ENCODE assay signal across 17 cellular contexts in the genomic region with DNA sequence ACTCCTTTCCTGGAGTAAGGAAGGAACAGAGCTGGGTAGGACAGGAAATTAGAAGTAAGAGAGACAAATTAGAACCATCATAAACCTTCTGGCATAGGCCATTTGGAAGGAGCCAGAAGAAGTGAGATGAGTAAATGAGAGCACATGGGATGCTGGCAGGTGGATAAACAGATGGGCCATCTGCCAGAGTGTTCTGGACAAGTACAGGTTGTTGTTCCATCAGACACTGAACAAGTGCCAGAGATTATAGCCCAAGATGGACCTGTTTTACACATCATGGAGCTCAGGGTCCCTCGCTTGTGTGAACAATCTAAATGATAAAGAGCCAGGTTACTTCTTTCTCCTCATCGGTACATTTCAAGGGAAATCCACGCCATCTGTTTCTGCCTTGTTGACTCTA.
DNase-seq lines count a peak whose midpoint lies in the region; ATAC-seq and TF ChIP-seq lines count a peak whose summit lies in the region.
"Had no signal": no experiment of that assay in that cellular context is flagged by ENCODE, and none has a peak within 500 bp of the region (broad histone marks: within the 10 kb centered on the region; RNA-seq: fewer than 3 reads in every experiment).

No MANE protein-coding gene starts in this region.

- WGBS in esophagus squamous epithelium, 2 donors, result 77 to 91% methylated on average over 3 of the region's 3 CpGs

- ATAC-seq in GM19463 (IDR thresholded peaks at IDR 0.05; ENCODE audit: unreplicated experiment), result no peak
- ATAC-seq: GM12878, Panc1, T-cell had no signal

- no peak for TF ChIP-seq POLR2A in esophagus squamous epithelium (IDR thresholded peaks at IDR 0.05)

- no peaks in the 10 kb centered on the region for H3K27me3 ChIP-seq in esophagus squamous epithelium

- no peaks in the 10 kb centered on the region for H3K9me3 ChIP-seq in esophagus squamous epithelium
- H3K9me3 ChIP-seq: Caco-2 had no signal

- intact Hi-C loops in esophagus squamous epithelium (cut with DNase I), result no loop called here

- no peak overlapping the region for H3K4me3 ChIP-seq in esophagus squamous epithelium
- H3K4me3 ChIP-seq: GM12878 had no signal

- no peaks in the 10 kb centered on the region for H3K36me3 ChIP-seq in esophagus squamous epithelium

- no peaks in the 10 kb centered on the region for H3K4me1 ChIP-seq in esophagus squamous epithelium
- H3K4me1 ChIP-seq: Caco-2 had no signal

- DNase-seq in DMS 273 (lab: John Stamatoyannopoulos, UW; ENCODE audit: unreplicated experiment), result peak; percentile 83
- peak; percentile 99 for DNase-seq in G401 (ENCODE audit: low spot score)
- peak; percentile 89 to 97 for DNase-seq in NCI-H524 (lab: John Stamatoyannopoulos, UW)
- peak; percentile 79 to 92 for DNase-seq in cerebellar nuclear complex (lab: John Stamatoyannopoulos, UW)
- no peak for DNase-seq in NCI-H2196 treated with DMSO at 0.1 percent for 48 hours (lab: John Stamatoyannopoulos, UW; ENCODE audit: unreplicated experiment)
- no peak for DNase-seq in esophagus squamous epithelium (lab: John Stamatoyannopoulos, UW)
- DNase-seq in Ammon's horn (ENCODE audit: low spot score), result no peak
- DNase-seq: Caco-2, DMS79, KBM-7, NCI-H1436 treated with DMSO at 0.1 percent for 48 hours, NCI-H526 treated with DMSO at 0.1 percent for 48 hours, T-cell, T-helper 9 cell had no signal

- no peak overlapping the region for H3K27ac ChIP-seq in esophagus squamous epithelium

- in situ Hi-C loops in G401 (cut with HindIII; ENCODE audit: low sequenced_read_pairs), result no loop called here

- no peak for TF ChIP-seq CTCF in esophagus squamous epithelium (IDR thresholded peaks at IDR 0.05)

Comparison
In these comparisons a context has a peak if more than half of its experiments do, and no peak if none do; other contexts are left out.
1. DNase-seq: peak in DMS 273 (single experiment), G401 (single experiment), NCI-H524 (2 of 2) and cerebellar nuclear complex (2 of 2); none in NCI-H2196 treated with DMSO at 0.1 percent for 48 hours (single experiment), esophagus squamous epithelium (single experiment) and Ammon's horn (single experiment).